Comparison of ENCODE assay signal across 20 cellular contexts in genomic region chr2:205361272-205361671, GRCh38.
DNase-seq lines count a peak whose midpoint lies in the region; ATAC-seq, FAIRE-seq and TF ChIP-seq lines count a peak whose summit lies in the region.
"Had no signal": no experiment of that assay in that cellular context is flagged by ENCODE, and none has a peak within 500 bp of the region (broad histone marks: within the 10 kb centered on the region; RNA-seq: fewer than 3 reads in every experiment).

No MANE protein-coding gene starts in this region.

- no peak for TF ChIP-seq CTCF in PC-3 (conservative IDR thresholded peaks at IDR 0.05; ENCODE audit: low read depth, low read length)
- TF ChIP-seq CTCF in bronchial epithelial cell (IDR thresholded peaks at IDR 0.05; ENCODE audit: insufficient read depth, low read length, severe bottlenecking), result no peak
- TF ChIP-seq CTCF in mucosa of descending colon (IDR thresholded peaks at IDR 0.05), result no peak
- TF ChIP-seq CTCF in osteoblast (IDR thresholded peaks at IDR 0.05; ENCODE audit: extremely low read depth, low read depth, low read length), result no peak

- H3K79me2 ChIP-seq in GM23248 (ENCODE audit: insufficient read depth) (no peaks in the 10 kb centered on the region), PC-3 (ENCODE audit: low read length) (no peaks in the 10 kb centered on the region), osteoblast (ENCODE audit: insufficient read depth, low read length) (no peaks in the 10 kb centered on the region)

- no peaks in the 10 kb centered on the region for H3K27me3 ChIP-seq in GM23248 (replicated peaks; ENCODE audit: insufficient read depth)
- no peaks in the 10 kb centered on the region for H3K27me3 ChIP-seq in PC-3 (ENCODE audit: low read length)
- H3K27me3 ChIP-seq in bronchial epithelial cell (ENCODE audit: control insufficient read depth, insufficient read depth, low read length), result no peaks in the 10 kb centered on the region
- no peaks in the 10 kb centered on the region for H3K27me3 ChIP-seq in osteoblast (ENCODE audit: insufficient read depth, low read length)
- H3K27me3 ChIP-seq: Peyer's patch had no signal

- H3K36me3 ChIP-seq in GM23248 (ENCODE audit: low read depth), result no peaks in the 10 kb centered on the region
- no peaks in the 10 kb centered on the region for H3K36me3 ChIP-seq in PC-3 (ENCODE audit: low read depth, low read length)
- no peaks in the 10 kb centered on the region for H3K36me3 ChIP-seq in bronchial epithelial cell (ENCODE audit: control insufficient read depth, insufficient read depth, low read length)
- no peaks in the 10 kb centered on the region for H3K36me3 ChIP-seq in mucosa of descending colon (ENCODE audit: low read depth)
- H3K36me3 ChIP-seq in osteoblast (ENCODE audit: insufficient read depth, low read length), result no peaks in the 10 kb centered on the region
- H3K36me3 ChIP-seq: Peyer's patch had no signal

- peak; percentile 86 for FAIRE-seq in bronchial epithelial cell (lab: Jason Lieb, UNC)
- FAIRE-seq: HepG2 had no signal

- in situ Hi-C loops in GM23248 (cut with MboI), result no loop called here

- no peaks in the 10 kb centered on the region for H4K20me1 ChIP-seq in GM23248 (ENCODE audit: insufficient read depth)
- no peaks in the 10 kb centered on the region for H4K20me1 ChIP-seq in PC-3 (ENCODE audit: low read length)
- H4K20me1 ChIP-seq in osteoblast (ENCODE audit: insufficient read depth, low read length), result no peaks in the 10 kb centered on the region

- DNase-seq in GM23248 (peak; percentile 62), PC-3 (peak; percentile 68), bronchial epithelial cell (ENCODE audit: low read depth) (peak; percentile 80), mucosa of descending colon (no peak), osteoblast (ENCODE audit: insufficient read length, low spot score, missing footprints) (no peak), HPDE6-E6E7 (ENCODE audit: extremely low spot score) (no peak)
- DNase-seq: AML-193, EL, GOT3, HFFc6, NCI-H1105, NCI-H1694 treated with DMSO at 0.1 percent for 48 hours, NCI-H2107, NCI-H2227 treated with DMSO at 0.1 percent for 48 hours, NCI-H524, Peyer's patch, SHP77 treated with DMSO at 0.1 percent for 48 hours had no signal

- H2AFZ ChIP-seq in GM23248 (no peak overlapping the region), PC-3 (ENCODE audit: low read length) (no peak overlapping the region), osteoblast (ENCODE audit: low read length) (no peak overlapping the region)

- H3K9me3 ChIP-seq in GM23248 (ENCODE audit: low read depth), result no peaks in the 10 kb centered on the region
- no peaks in the 10 kb centered on the region for H3K9me3 ChIP-seq in PC-3 (ENCODE audit: low read length)
- no peaks in the 10 kb centered on the region for H3K9me3 ChIP-seq in mucosa of descending colon
- H3K9me3 ChIP-seq in osteoblast (ENCODE audit: low read depth, low read length), result no peaks in the 10 kb centered on the region
- H3K9me3 ChIP-seq: Peyer's patch had no signal

- CTCF ChIA-PET in PC-3 (lab: Charles Lee), result no interaction called here

- H3K4me2 ChIP-seq in GM23248 (ENCODE audit: unreplicated experiment), result no peak overlapping the region
- H3K4me2 ChIP-seq in PC-3 (ENCODE audit: low read length), result no peak overlapping the region
- no peak overlapping the region for H3K4me2 ChIP-seq in osteoblast (ENCODE audit: insufficient read depth, low read length)

- H3K27ac ChIP-seq in GM23248 (no peak overlapping the region), PC-3 (ENCODE audit: low read length) (no peak overlapping the region), osteoblast (ENCODE audit: low read depth, low read length) (no peak overlapping the region)
- H3K27ac ChIP-seq: Peyer's patch had no signal

- peaks cover 11% of the 10 kb centered on the region for H3K4me1 ChIP-seq in GM23248 (ENCODE audit: insufficient read depth)
- H3K4me1 ChIP-seq in PC-3 (ENCODE audit: insufficient read depth, low read length), result peaks cover 17% of the 10 kb centered on the region
- no peaks in the 10 kb centered on the region for H3K4me1 ChIP-seq in mucosa of descending colon (ENCODE audit: low read depth)
- no peaks in the 10 kb centered on the region for H3K4me1 ChIP-seq in osteoblast (ENCODE audit: insufficient read depth, low read length)
- H3K4me1 ChIP-seq: Peyer's patch had no signal

- intact Hi-C loops in PC-3 (cut with micrococcal nuclease) (no loop called here), mucosa of descending colon (cut with DNase I, micrococcal nuclease) (no loop called here)

- H3K9ac ChIP-seq in GM23248 (no peak overlapping the region), PC-3 (ENCODE audit: low read length) (no peak overlapping the region)

- POLR2A ChIA-PET in PC-3 (lab: Charles Lee; ENCODE audit: unreplicated experiment), result no interaction called here

- ATAC-seq in PC-3 (peak; percentile 85), mucosa of descending colon (peak; percentile 46), HG03442 (IDR thresholded peaks at IDR 0.05; ENCODE audit: unreplicated experiment) (no peak)
- ATAC-seq: HepG2, SK-N-SH treated with all-trans-retinoic acid at 6 μM for 48 hours had no signal

- H3K9me2 ChIP-seq in GM23248 (ENCODE audit: insufficient read depth), result no peaks in the 10 kb centered on the region
- no peaks in the 10 kb centered on the region for H3K9me2 ChIP-seq in PC-3 (replicated peaks; ENCODE audit: low read length)

- H3K4me3 ChIP-seq in GM23248 (no peak overlapping the region), PC-3 (ENCODE audit: low read length) (no peak overlapping the region), bronchial epithelial cell (ENCODE audit: low read depth, low read length) (no peak overlapping the region), mucosa of descending colon (no peak overlapping the region), osteoblast (ENCODE audit: insufficient read depth, low read length) (no peak overlapping the region)
- H3K4me3 ChIP-seq: Peyer's patch had no signal

- BruUV-seq in PC-3 (replicated peaks; lab: Mats Ljungman, UMichigan), result no TSS peak

- 65 to 71% methylated on average over 3 of the region's 3 CpGs for WGBS in GM23248 (ENCODE audit: low coverage in 1 of 2, low lambda C conversion rate in 2 of 2, missing lambda C conversion rate in 2 of 2), 2 experiments

- no peaks in the 10 kb centered on the region; the same call in 1 of the 2 replicates for H3F3A ChIP-seq in GM23248 (ENCODE audit: insufficient read depth)
- H3F3A ChIP-seq in PC-3 (ENCODE audit: low read length, unreplicated experiment), result no peaks in the 10 kb centered on the region

Comparison
In these comparisons a context has a peak if more than half of its experiments do, and no peak if none do; other contexts are left out.
1. DNase-seq: peak in GM23248 (single experiment), PC-3 (single experiment) and bronchial epithelial cell (single experiment); none in mucosa of descending colon (0 of 3), osteoblast (single experiment) and HPDE6-E6E7 (single experiment).